ENCODE assay signal across 25 cellular contexts in genomic region chr18:7329036-7329435, GRCh38.
DNase-seq lines count a peak whose midpoint lies in the region; ATAC-seq, FAIRE-seq and TF ChIP-seq lines count a peak whose summit lies in the region.
"Had no signal": no experiment of that assay in that cellular context is flagged by ENCODE, and none has a peak within 500 bp of the region (broad histone marks: within the 10 kb centered on the region; RNA-seq: fewer than 3 reads in every experiment).

No MANE protein-coding gene starts in this region.

- no peak for TF ChIP-seq RAD21 in H1 (IDR thresholded peaks at IDR 0.05 in 1 of 2, conservative IDR thresholded peaks at IDR 0.05 in 1 of 2; ENCODE audit: low read depth in 2 of 2, low read length in 2 of 2)

- WGBS in H1 (ENCODE audit: extremely low coverage in 1 of 2, insufficient coverage in 1 of 2, insufficient read length in 1 of 2, insufficient replicate concordance in 2 of 2, low coverage in 1 of 2, low lambda C conversion rate in 2 of 2, missing lambda C conversion rate in 1 of 2), 2 experiments: 61% methylated on average over 3 of the region's 3 CpGs; no CpG with 5 or more reads in 1 of the 2 experiments
- no CpG with 5 or more reads among the region's 3 CpGs for WGBS in mesendoderm (ENCODE audit: extremely low coverage, insufficient coverage, low lambda C conversion rate)

- H3K18ac ChIP-seq in H1 (ENCODE audit: extremely low read depth, low read length): no peak overlapping the region
- no peak overlapping the region for H3K18ac ChIP-seq in mesendoderm (ENCODE audit: low read length)

- H3K4me1 ChIP-seq in RWPE2 (ENCODE audit: insufficient read depth, poor library complexity, severe bottlenecking) (peaks cover 12% of the 10 kb centered on the region), H1 (replicated peaks in 1 of 4; ENCODE audit: control insufficient read depth in 3 of 4, insufficient read depth in 4 of 4, low read length in 3 of 4) (no peaks in the 10 kb centered on the region; a peak in 1 of 7 replicates), mesendoderm (ENCODE audit: control insufficient read depth, low read depth, low read length) (no peaks in the 10 kb centered on the region), SJCRH30 (no peaks in the 10 kb centered on the region)
- H3K4me1 ChIP-seq: ascending aorta had no signal

- no peak overlapping the region for H2BK12ac ChIP-seq in H1 (ENCODE audit: low read depth, low read length)

- H3K27ac ChIP-seq in RWPE2 (ENCODE audit: poor library complexity, severe bottlenecking): peak overlapping the region; percentile 25
- no peak overlapping the region for H3K27ac ChIP-seq in H1 (ENCODE audit: low read depth, low read length)
- no peak overlapping the region for H3K27ac ChIP-seq in mesendoderm (ENCODE audit: low read depth, low read length)
- no peak overlapping the region for H3K27ac ChIP-seq in SJCRH30
- H3K27ac ChIP-seq: ascending aorta; BLaER1 treated with 17β-estradiol and CSF1 and Interleukin-3, amounts not matched to agents 10 nM and 100 nM; PC-9; VCaP had no signal

- no peak overlapping the region for H3K9ac ChIP-seq in H1 (replicated peaks in 1 of 4; ENCODE audit: extremely low read depth in 1 of 4, low read depth in 3 of 4, low read length in 3 of 4)
- H3K9ac ChIP-seq in mesendoderm (ENCODE audit: low read length): no peak overlapping the region
- H3K9ac ChIP-seq: BLaER1 treated with 17β-estradiol and CSF1 and Interleukin-3, amounts not matched to agents 10 nM and 100 nM had no signal

- no peaks in the 10 kb centered on the region for H3K36me3 ChIP-seq in RWPE2 (ENCODE audit: low read depth)
- no peaks in the 10 kb centered on the region; a peak in 1 of 8 replicates for H3K36me3 ChIP-seq in H1 (ENCODE audit: control insufficient read depth in 2 of 4, insufficient read depth in 4 of 4, low read length in 3 of 4)
- no peaks in the 10 kb centered on the region for H3K36me3 ChIP-seq in mesendoderm (ENCODE audit: control insufficient read depth, insufficient read depth, low read length)
- no peaks in the 10 kb centered on the region for H3K36me3 ChIP-seq in SJCRH30
- H3K36me3 ChIP-seq: ascending aorta; BLaER1 treated with 17β-estradiol and CSF1 and Interleukin-3, amounts not matched to agents 10 nM and 100 nM had no signal

- H4K5ac ChIP-seq in H1 (ENCODE audit: insufficient read length, low read depth, low read length) (no peak overlapping the region), mesendoderm (ENCODE audit: low read length) (no peak overlapping the region)

- H2BK15ac ChIP-seq in H1 (ENCODE audit: low read length) (no peak overlapping the region), mesendoderm (replicated peaks; ENCODE audit: low read depth) (no peak overlapping the region)

- H3K56ac ChIP-seq in H1 (replicated peaks; ENCODE audit: insufficient read length, low read depth, low read length) (no peak overlapping the region), mesendoderm (ENCODE audit: low read length) (no peak overlapping the region)

- H4K8ac ChIP-seq in H1 (ENCODE audit: extremely low read depth, insufficient read depth, low read length) (no peak overlapping the region), mesendoderm (ENCODE audit: low read depth, low read length) (no peak overlapping the region)

- peak overlapping the region; percentile 73; the same call in 1 of the 2 replicates for H2AFZ ChIP-seq in H1 (ENCODE audit: low read length)
- H2AFZ ChIP-seq: PC-9 had no signal

- H4K20me1 ChIP-seq in H1 (replicated peaks in 1 of 2; ENCODE audit: control insufficient read depth in 1 of 2, insufficient read depth in 2 of 2, low read length in 2 of 2): no peaks in the 10 kb centered on the region
- H4K20me1 ChIP-seq: BLaER1 treated with 17β-estradiol and CSF1 and Interleukin-3, amounts not matched to agents 10 nM and 100 nM had no signal

- CTCF ChIA-PET in H1 (lab: Charles Lee; ENCODE audit: partially characterized antibody): interaction anchor here (0.7 to 2.1 kb wide), 5 partner anchors 11 to 109 kb away, joined by 3 to 9 read pairs (median 3); no protein-coding TSS in a partner anchor

- no peak overlapping the region; the same call in 1 of the 2 replicates for H2AK5ac ChIP-seq in H1 (ENCODE audit: low read depth, low read length)
- H2AK5ac ChIP-seq in mesendoderm (ENCODE audit: low read length): no peak overlapping the region

- no peak for TF ChIP-seq POLR2A in H1 (IDR thresholded peaks at IDR 0.05; ENCODE audit: control extremely low read depth in 1 of 2, low read depth in 2 of 2, low read length in 2 of 2)

- no peak overlapping the region for H2BK20ac ChIP-seq in H1 (ENCODE audit: low read length)

- no peaks in the 10 kb centered on the region for H3K79me1 ChIP-seq in H1 (ENCODE audit: low read depth, low read length)
- H3K79me1 ChIP-seq in mesendoderm (ENCODE audit: low read length): no peaks in the 10 kb centered on the region

- ATAC-seq in RWPE2 (ENCODE audit: low read depth): peak; percentile 76
- ATAC-seq in GM21737 (IDR thresholded peaks at IDR 0.05; ENCODE audit: unreplicated experiment): no peak
- ATAC-seq: activated CD8-positive, alpha-beta memory T cell treated with anti-CD3 and anti-CD28 coated beads, Interleukin-2, amount 10 ng/mL, durations not matched to agents 7 days and 5 days; HepG2; left colon; natural killer cell treated with Interleukin-12 subunit alpha and Interleukin-12 subunit beta and Interleukin-15 and Interleukin-18, amount 100 ng/mL, for 72 hours had no signal

- no peaks in the 10 kb centered on the region; the same call in 1 of the 2 replicates for H3K23me2 ChIP-seq in H1 (ENCODE audit: low read depth, low read length)

- H3K4ac ChIP-seq in H1 (replicated peaks; ENCODE audit: insufficient read length, low read depth, low read length) (no peak overlapping the region), mesendoderm (ENCODE audit: low read depth, low read length) (no peak overlapping the region)

- H2BK120ac ChIP-seq in H1 (replicated peaks; ENCODE audit: low read depth, low read length) (no peak overlapping the region), mesendoderm (ENCODE audit: low read depth, low read length) (no peak overlapping the region)

- H3K14ac ChIP-seq in H1 (ENCODE audit: insufficient read length): no peak overlapping the region

- H3K27me3 ChIP-seq in RWPE2 (ENCODE audit: insufficient read depth, poor library complexity, severe bottlenecking): no peaks in the 10 kb centered on the region
- no peaks in the 10 kb centered on the region; a peak in 1 of 7 replicates for H3K27me3 ChIP-seq in H1 (replicated peaks in 1 of 4; ENCODE audit: control insufficient read depth in 3 of 4, extremely low read depth in 1 of 4, insufficient read depth in 3 of 4, low read length in 3 of 4)
- no peaks in the 10 kb centered on the region for H3K27me3 ChIP-seq in mesendoderm (ENCODE audit: insufficient read depth, low read length, poor library complexity)
- H3K27me3 ChIP-seq in SJCRH30: no peaks in the 10 kb centered on the region
- H3K27me3 ChIP-seq: ascending aorta; BLaER1 treated with 17β-estradiol and CSF1 and Interleukin-3, amounts not matched to agents 10 nM and 100 nM had no signal

- H3K4me2 ChIP-seq in H1 (ENCODE audit: insufficient read depth in 1 of 2, low read depth in 2 of 2, low read length in 2 of 2) (no peak overlapping the region), mesendoderm (ENCODE audit: low read length) (no peak overlapping the region)
- H3K4me2 ChIP-seq: PC-9 had no signal

- DNase-seq in ELF-1 (ENCODE audit: low read depth, low spot score): peak; percentile 76
- no peak for DNase-seq in RWPE2 (ENCODE audit: low spot score)
- DNase-seq in H1 (ENCODE audit: low read depth in 1 of 2, low spot score in 2 of 2): no peak
- DNase-seq in mesendoderm: peak; percentile 53
- DNase-seq in SJCRH30: no peak
- no peak for DNase-seq in D721Med (ENCODE audit: insufficient read length, low spot score)
- DNase-seq in DMS153 (lab: John Stamatoyannopoulos, UW): no peak
- DNase-seq: ACHN; activated CD4-positive, alpha-beta T cell treated with anti-CD3 and anti-CD28 coated beads, Interleukin-2, amount 10 ng/mL, durations not matched to agents 24 days and 14 days; activated CD8-positive, alpha-beta memory T cell treated with anti-CD3 and anti-CD28 coated beads, Interleukin-2, amount 10 ng/mL, durations not matched to agents 7 days and 5 days; effector CD8-positive, alpha-beta T cell; GF-D8; left colon; NCI-H1105; NCI-H2029 treated with DMSO at 0.1 percent for 48 hours; NCI-H446 treated with DMSO at 0.1 percent for 48 hours; substantia nigra; T-helper 2 cell had no signal

- FAIRE-seq in H1 (lab: Jason Lieb, UNC): no peak
- FAIRE-seq in D721Med (lab: Jason Lieb, UNC): no peak
- FAIRE-seq: HepG2 had no signal

- no peak for TF ChIP-seq EP300 in H1 (IDR thresholded peaks at IDR 0.05; ENCODE audit: borderline replicate concordance in 1 of 2, low read depth in 2 of 2, low read length in 2 of 2)

- H3K23ac ChIP-seq in H1 (ENCODE audit: insufficient read length) (no peak overlapping the region), mesendoderm (ENCODE audit: low read length) (no peak overlapping the region)

- TF ChIP-seq CTCF in RWPE2 (IDR thresholded peaks at IDR 0.05; ENCODE audit: poor library complexity, severe bottlenecking): no peak
- TF ChIP-seq CTCF in H1 (IDR thresholded peaks at IDR 0.05; ENCODE audit: control extremely low read depth in 1 of 3, insufficient read depth in 1 of 3, low read depth in 1 of 3, low read length in 3 of 3): no peak
- TF ChIP-seq CTCF in D721Med (IDR thresholded peaks at IDR 0.05; ENCODE audit: insufficient read depth, missing control alignments): no peak

- no peaks in the 10 kb centered on the region for H3K9me3 ChIP-seq in RWPE2 (ENCODE audit: severe bottlenecking)
- H3K9me3 ChIP-seq in H1 (ENCODE audit: insufficient read depth in 2 of 2, low read depth in 1 of 2, low read length in 1 of 2): no peaks in the 10 kb centered on the region
- H3K9me3 ChIP-seq in SJCRH30 (replicated peaks): no peaks in the 10 kb centered on the region
- H3K9me3 ChIP-seq: ascending aorta; BLaER1 treated with 17β-estradiol and CSF1 and Interleukin-3, amounts not matched to agents 10 nM and 100 nM had no signal

- H4K91ac ChIP-seq in H1 (replicated peaks; ENCODE audit: insufficient read length, low read length): no peak overlapping the region

- H2BK5ac ChIP-seq in H1 (ENCODE audit: low read depth, low read length): no peak overlapping the region
- no peak overlapping the region for H2BK5ac ChIP-seq in mesendoderm (ENCODE audit: low read length)

- H3K79me2 ChIP-seq in H1 (ENCODE audit: control insufficient read depth in 1 of 2, insufficient read depth in 2 of 2, low read length in 2 of 2): no peaks in the 10 kb centered on the region
- no peaks in the 10 kb centered on the region for H3K79me2 ChIP-seq in mesendoderm (ENCODE audit: control insufficient read depth, insufficient read depth, low read length)

- H3K4me3 ChIP-seq in RWPE2 (ENCODE audit: severe bottlenecking): no peak overlapping the region
- H3K4me3 ChIP-seq in H1 (ENCODE audit: extremely low read depth in 1 of 4, insufficient read depth in 2 of 4, low read depth in 3 of 4, low read length in 4 of 4): no peak overlapping the region
- no peak overlapping the region for H3K4me3 ChIP-seq in mesendoderm (ENCODE audit: low read length)
- H3K4me3 ChIP-seq in SJCRH30: no peak overlapping the region
- H3K4me3 ChIP-seq: ascending aorta; BLaER1 treated with 17β-estradiol and CSF1 and Interleukin-3, amounts not matched to agents 10 nM and 100 nM; PC-9 had no signal

- POLR2A ChIA-PET in H1 (lab: Charles Lee; ENCODE audit: partially characterized antibody): no interaction called here

Comparison
In these comparisons a context has a peak if more than half of its experiments do, and no peak if none do; other contexts are left out.
1. DNase-seq: peak in ELF-1 (single experiment) and mesendoderm (single experiment); none in RWPE2 (single experiment), H1 (0 of 2), SJCRH30 (0 of 2), D721Med (single experiment) and DMS153 (single experiment).